In genomic region chr17:78995761-78996451, GRCh38 we compare ENCODE assay signal across 12 cellular contexts. TPM values are rescaled to one million over a fixed set of nuclear protein-coding genes. Genes with fewer than 3 reads are reported as not detected.
A peak's percentile ranks its signal among the peaks of the same experiment; 100 is the strongest.
DNase-seq lines count a peak whose midpoint lies in the region; ATAC-seq and TF ChIP-seq lines count a peak whose summit lies in the region.
"Had no signal": no experiment of that assay in that cellular context is flagged by ENCODE, and none has a peak within 500 bp of the region (broad histone marks: within the 10 kb centered on the region; RNA-seq: fewer than 3 reads in every experiment).

No MANE protein-coding gene starts in this region.

- H3K36me3 ChIP-seq in ovary (no peaks in the 10 kb centered on the region), WERI-Rb-1 (peaks cover 84% of the 10 kb centered on the region)

- DNase-seq in 8988T (peak; percentile 6), HuH-7 (ENCODE audit: low spot score) (peak; percentile 58), epidermal melanocyte (ENCODE audit: insufficient read length, low spot score) (peak; percentile 17), ovary (peak in 4 of 5 donors; percentile 15 to 38 (median 22)), NCI-H526 treated with DMSO at 0.1 percent for 48 hours (lab: John Stamatoyannopoulos, UW) (no peak), WERI-Rb-1 (no peak)
- DNase-seq: H9, MV-4-11 had no signal

- H3K4me3 ChIP-seq in ovary = no peak overlapping the region
- no peak overlapping the region for H3K4me3 ChIP-seq in WERI-Rb-1 (ENCODE audit: low read depth, low read length)
- H3K4me3 ChIP-seq: BLaER1 treated with 17β-estradiol and CSF1 and Interleukin-3, amounts not matched to agents 10 nM and 100 nM; cardiac muscle cell had no signal

- TF ChIP-seq EP300 in ovary (IDR thresholded peaks at IDR 0.05) = no peak

- H3K27me3 ChIP-seq in ovary (no peaks in the 10 kb centered on the region), WERI-Rb-1 (ENCODE audit: insufficient read depth, low read depth, severe bottlenecking) (no peaks in the 10 kb centered on the region)
- H3K27me3 ChIP-seq: BLaER1 treated with 17β-estradiol and CSF1 and Interleukin-3, amounts not matched to agents 10 nM and 100 nM; cardiac muscle cell had no signal

- TF ChIP-seq POLR2A in ovary (IDR thresholded peaks at IDR 0.05) = no peak

- WGBS in ovary, 3 donors = 60 to 65% (median 62%) methylated on average over 17 to 18 of the region's 18 CpGs

- no peak for ATAC-seq in HG03460 (IDR thresholded peaks at IDR 0.05; ENCODE audit: unreplicated experiment)
- no peak for ATAC-seq in HG03521 (IDR thresholded peaks at IDR 0.05; ENCODE audit: unreplicated experiment)

- H3K9me3 ChIP-seq in ovary = no peaks in the 10 kb centered on the region
- H3K9me3 ChIP-seq in WERI-Rb-1 (ENCODE audit: severe bottlenecking) = no peaks in the 10 kb centered on the region
- H3K9me3 ChIP-seq: BLaER1 treated with 17β-estradiol and CSF1 and Interleukin-3, amounts not matched to agents 10 nM and 100 nM had no signal

- intact Hi-C loops in ovary (cut with DNase I) = loop anchor here in 2 of 4 donors (10.0 kb wide), 1 partner anchor 399 kb away; no protein-coding TSS in a partner anchor

- H3K4me1 ChIP-seq in ovary (ENCODE audit: insufficient read depth) = peaks cover 2% of the 10 kb centered on the region

- H3K27ac ChIP-seq in ovary (no peak overlapping the region), WERI-Rb-1 (no peak overlapping the region)
- H3K27ac ChIP-seq: cardiac muscle cell had no signal

- TF ChIP-seq CTCF in ovary (IDR thresholded peaks at IDR 0.05) (no peak), WERI-Rb-1 (IDR thresholded peaks at IDR 0.05; ENCODE audit: low read depth, low read length) (no peak)

RNA-seq across cellular contexts. Expression of gene CANT1, which starts 13.7 kb away (rescaled TPM):
- 10 to 100 TPM; 20.4 to 48.8 (median 34.3) TPM for total RNA-seq in ovary
- polyA plus RNA-seq in ovary = 10 to 100 TPM; 18.6 to 33.8 TPM

RNA-seq across cellular contexts. Expression of gene LGALS3BP, which starts 16.2 kb away (rescaled TPM):
- 100 to 1,000 TPM; 191 to 584 (median 250) TPM for total RNA-seq in ovary
- polyA plus RNA-seq in ovary = 100 to 1,000 TPM; 214 to 251 TPM

RNA-seq across cellular contexts. Expression of gene C1QTNF1, which starts 28.1 kb away (rescaled TPM):
- total RNA-seq in ovary = 10 to 100 TPM; 41.1 to 85.9 (median 53.5) TPM
- polyA plus RNA-seq in ovary = 10 to 100 TPM; 17.9 to 69.4 TPM

Comparison
In these comparisons a context has a peak if more than half of its experiments do, and no peak if none do; other contexts are left out.
1. DNase-seq: peak in 8988T (single experiment), HuH-7 (single experiment), epidermal melanocyte (single experiment) and ovary (4 of 5); none in NCI-H526 treated with DMSO at 0.1 percent for 48 hours (single experiment) and WERI-Rb-1 (single experiment).